In genomic region chr2:233202531-233202944, GRCh38 we compare ENCODE assay signal across 11 cellular contexts. TPM values are rescaled to one million over a fixed set of nuclear protein-coding genes. Genes with fewer than 3 reads are reported as not detected.
DNase-seq lines count a peak whose midpoint lies in the region; ATAC-seq and TF ChIP-seq lines count a peak whose summit lies in the region.
"Had no signal": no experiment of that assay in that cellular context is flagged by ENCODE, and none has a peak within 500 bp of the region (broad histone marks: within the 10 kb centered on the region; RNA-seq: fewer than 3 reads in every experiment).

No MANE protein-coding gene starts in this region.

- H3K27me3 Mint-ChIP-seq in activated T-cell treated with anti-CD3 and anti-CD28 coated beads, Interleukin-2, amount 50 U/mL, for 24 hours, result no peaks in the 10 kb centered on the region
- no peaks in the 10 kb centered on the region for H3K27me3 Mint-ChIP-seq in activated naive CD8-positive, alpha-beta T cell treated with anti-CD3 and anti-CD28 coated beads, Interleukin-2, amount 10 ng/mL, durations not matched to agents 7 days and 5 days
- no peaks in the 10 kb centered on the region for H3K27me3 Mint-ChIP-seq in MCF 10A (ENCODE audit: insufficient read depth, unreplicated experiment)

- no peaks in the 10 kb centered on the region for H3K27me3 ChIP-seq in neutrophil
- H3K27me3 ChIP-seq in GM23248 (replicated peaks; ENCODE audit: insufficient read depth), result peaks cover 9% of the 10 kb centered on the region; the same call in 1 of the 2 replicates
- H3K27me3 ChIP-seq: uterus had no signal

- H3K4me3 ChIP-seq in neutrophil (ENCODE audit: low read depth in 1 of 2, low read length in 1 of 2) (no peak overlapping the region), GM23248 (no peak overlapping the region)
- H3K4me3 ChIP-seq: uterus had no signal

- intact Hi-C loops in MCF 10A (cut with micrococcal nuclease), result no loop called here

- no peak for TF ChIP-seq CTCF in neutrophil (IDR thresholded peaks at IDR 0.05)
- no peak for TF ChIP-seq CTCF in MCF 10A (IDR thresholded peaks at IDR 0.05; ENCODE audit: unreplicated experiment)

- peaks cover 99% of the 10 kb centered on the region for H3K36me3 ChIP-seq in neutrophil
- no peaks in the 10 kb centered on the region for H3K36me3 ChIP-seq in GM23248 (ENCODE audit: low read depth)
- H3K36me3 ChIP-seq: uterus had no signal

- H3K9me3 ChIP-seq in neutrophil (no peaks in the 10 kb centered on the region), GM23248 (ENCODE audit: low read depth) (no peaks in the 10 kb centered on the region)
- H3K9me3 ChIP-seq: uterus had no signal

- in situ Hi-C loops in GM23248 (cut with MboI), result no loop called here

- H3K9me3 Mint-ChIP-seq in activated T-cell treated with anti-CD3 and anti-CD28 coated beads, Interleukin-2, amount 50 U/mL, for 24 hours, result peaks cover 3% of the 10 kb centered on the region
- H3K9me3 Mint-ChIP-seq in activated naive CD8-positive, alpha-beta T cell treated with anti-CD3 and anti-CD28 coated beads, Interleukin-2, amount 10 ng/mL, durations not matched to agents 7 days and 5 days, result peaks cover 3% of the 10 kb centered on the region
- peaks cover 8% of the 10 kb centered on the region for H3K9me3 Mint-ChIP-seq in MCF 10A (ENCODE audit: unreplicated experiment)

- POLR2A ChIA-PET in activated naive CD8-positive, alpha-beta T cell treated with anti-CD3 and anti-CD28 coated beads, Interleukin-2, amount 10 ng/mL, durations not matched to agents 7 days and 5 days (lab: Charles Lee), result no interaction called here
- POLR2A ChIA-PET in MCF 10A (lab: Yijun Ruan, JAX), result interaction anchor here (0.9 kb wide), 1 partner anchor 10 kb away, joined by 3 read pairs; no protein-coding TSS in a partner anchor

- CTCF ChIA-PET in MCF 10A (lab: Yijun Ruan, JAX), result no interaction called here

- H2AFZ ChIP-seq in GM23248, result no peak overlapping the region

- H3K4me2 ChIP-seq in GM23248 (ENCODE audit: unreplicated experiment), result no peak overlapping the region

- H3K27ac ChIP-seq in neutrophil (peak overlapping the region; percentile 69), GM23248 (no peak overlapping the region)
- H3K27ac ChIP-seq: uterus had no signal

- no peak for DNase-seq in activated T-cell treated with anti-CD3 and anti-CD28 coated beads, Interleukin-2, amount 50 U/mL, for 24 hours
- no peak for DNase-seq in activated T-cell treated with anti-CD3 and anti-CD28 coated beads, Interleukin-2, amount 50 U/mL, for 1 hour
- no peak for DNase-seq in activated naive CD8-positive, alpha-beta T cell treated with anti-CD3 and anti-CD28 coated beads, Interleukin-2, amount 10 ng/mL, durations not matched to agents 7 days and 5 days
- DNase-seq in cortex of kidney (lab: John Stamatoyannopoulos, UW) (no peak), MCF 10A (ENCODE audit: unreplicated experiment) (no peak), GM23248 (no peak)
- DNase-seq: NCI-H748 treated with DMSO at 0.1 percent for 48 hours; stimulated activated naive CD4-positive, alpha-beta T cell; uterus had no signal

- peak; percentile 52 for ATAC-seq in GM21619 (IDR thresholded peaks at IDR 0.05; ENCODE audit: unreplicated experiment)
- ATAC-seq in activated naive CD8-positive, alpha-beta T cell treated with anti-CD3 and anti-CD28 coated beads, Interleukin-2, amount 10 ng/mL, durations not matched to agents 7 days and 5 days (ENCODE audit: low read depth), result no peak

- H3K4me1 ChIP-seq in neutrophil (ENCODE audit: control insufficient read depth in 1 of 2, insufficient read depth in 1 of 2, low read depth in 1 of 2, low read length in 1 of 2), result no peaks in the 10 kb centered on the region
- H3K4me1 ChIP-seq in GM23248 (ENCODE audit: insufficient read depth), result no peaks in the 10 kb centered on the region
- H3K4me1 ChIP-seq: uterus had no signal

- no peaks in the 10 kb centered on the region for H3K79me2 ChIP-seq in GM23248 (ENCODE audit: insufficient read depth)

- H3K9me2 ChIP-seq in GM23248 (ENCODE audit: insufficient read depth), result no peaks in the 10 kb centered on the region

- BruUV-seq in MCF 10A (replicated peaks; lab: Mats Ljungman, UMichigan), result no TSS peak

- 61 to 63% methylated on average over 5 of the region's 5 CpGs for WGBS in GM23248 (ENCODE audit: low coverage in 1 of 2, low lambda C conversion rate in 2 of 2, missing lambda C conversion rate in 2 of 2), 2 experiments

- no peak overlapping the region for H3K4me3 Mint-ChIP-seq in activated T-cell treated with anti-CD3 and anti-CD28 coated beads, Interleukin-2, amount 50 U/mL, for 24 hours
- H3K4me3 Mint-ChIP-seq in activated naive CD8-positive, alpha-beta T cell treated with anti-CD3 and anti-CD28 coated beads, Interleukin-2, amount 10 ng/mL, durations not matched to agents 7 days and 5 days, result no peak overlapping the region
- H3K4me3 Mint-ChIP-seq in MCF 10A (ENCODE audit: unreplicated experiment), result no peak overlapping the region

- H3K9ac ChIP-seq in GM23248, result no peak overlapping the region

- no peaks in the 10 kb centered on the region for H3F3A ChIP-seq in GM23248 (ENCODE audit: insufficient read depth)

- H3K36me3 Mint-ChIP-seq in activated T-cell treated with anti-CD3 and anti-CD28 coated beads, Interleukin-2, amount 50 U/mL, for 24 hours (ENCODE audit: low read depth), result peaks cover 87% of the 10 kb centered on the region
- peaks cover 62% of the 10 kb centered on the region for H3K36me3 Mint-ChIP-seq in activated naive CD8-positive, alpha-beta T cell treated with anti-CD3 and anti-CD28 coated beads, Interleukin-2, amount 10 ng/mL, durations not matched to agents 7 days and 5 days
- H3K36me3 Mint-ChIP-seq in MCF 10A (ENCODE audit: insufficient read depth, unreplicated experiment), result peaks cover 55% of the 10 kb centered on the region

- H3K4me1 Mint-ChIP-seq in activated T-cell treated with anti-CD3 and anti-CD28 coated beads, Interleukin-2, amount 50 U/mL, for 24 hours (ENCODE audit: low read depth), result peaks cover under 1% of the 10 kb centered on the region
- peaks cover 1% of the 10 kb centered on the region for H3K4me1 Mint-ChIP-seq in activated naive CD8-positive, alpha-beta T cell treated with anti-CD3 and anti-CD28 coated beads, Interleukin-2, amount 10 ng/mL, durations not matched to agents 7 days and 5 days
- H3K4me1 Mint-ChIP-seq in MCF 10A (ENCODE audit: insufficient read depth, unreplicated experiment), result no peaks in the 10 kb centered on the region

- peak overlapping the region; percentile 72 for H3K27ac Mint-ChIP-seq in activated T-cell treated with anti-CD3 and anti-CD28 coated beads, Interleukin-2, amount 50 U/mL, for 24 hours
- peak overlapping the region; percentile 68 for H3K27ac Mint-ChIP-seq in activated naive CD8-positive, alpha-beta T cell treated with anti-CD3 and anti-CD28 coated beads, Interleukin-2, amount 10 ng/mL, durations not matched to agents 7 days and 5 days
- H3K27ac Mint-ChIP-seq in MCF 10A (ENCODE audit: low read depth, unreplicated experiment), result no peak overlapping the region

- no peaks in the 10 kb centered on the region for H4K20me1 ChIP-seq in GM23248 (ENCODE audit: insufficient read depth)

RNA-seq across cellular contexts. Expression of gene ATG16L1, which starts 48.9 kb away (rescaled TPM):
- 10 to 100 TPM; 60.8 to 67.6 TPM for total RNA-seq in activated naive CD8-positive, alpha-beta T cell treated with anti-CD3 and anti-CD28 coated beads, Interleukin-2, amount 10 ng/mL, durations not matched to agents 7 days and 5 days
- total RNA-seq in MCF 10A (2022), result 26.4 and 28.7 TPM in 2 replicates
- total RNA-seq in GM23248 (2014; rRNA removed; shearing (Covaris generic)), result 17.2 and 18.5 TPM in 2 replicates
- polyA plus RNA-seq in GM23248 (2016; fragmentation: Nextera tagmentation; extraction: Ambion mirVana), result 16.2 and 16.7 TPM in 2 replicates
